8 cellular contexts compared by ENCODE assay signal in the genomic region with DNA sequence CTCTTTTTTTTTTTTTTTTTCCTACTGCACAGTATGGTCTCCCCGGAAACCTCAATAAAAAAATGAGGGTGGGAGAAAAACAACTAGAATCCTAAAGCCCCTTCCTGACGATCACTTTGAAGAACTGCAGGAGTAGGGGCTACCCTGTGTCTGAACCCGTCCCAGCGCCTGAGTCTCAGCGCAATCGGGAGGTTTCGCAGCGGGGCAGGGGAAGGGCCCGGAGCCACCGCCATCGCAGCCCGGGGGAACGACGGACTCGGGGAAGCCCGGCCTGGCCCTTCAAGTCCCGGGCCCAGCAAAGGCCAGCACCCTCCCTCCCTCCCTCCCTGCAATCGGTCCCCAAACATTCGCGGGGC. TPM values are rescaled to one million over a fixed set of nuclear protein-coding genes. Genes with fewer than 3 reads are reported as not detected.
DNase-seq lines count a peak whose midpoint lies in the region; ATAC-seq and TF ChIP-seq lines count a peak whose summit lies in the region.

No MANE protein-coding gene starts in this region.

- no peaks in the 10 kb centered on the region for H3K9me3 ChIP-seq in SJSA1 (replicated peaks)

- peaks cover 38% of the 10 kb centered on the region for H3K4me1 Mint-ChIP-seq in activated naive CD4-positive, alpha-beta T cell treated with anti-CD3 and anti-CD28 coated beads, Interleukin-2, amount 10 ng/mL, durations not matched to agents 7 days and 5 days
- H3K4me1 Mint-ChIP-seq in naive thymus-derived CD8-positive, alpha-beta T cell = peaks cover 0 to 54% (median 39%) of the 10 kb centered on the region in 4 donors

- CTCF ChIA-PET in activated naive CD4-positive, alpha-beta T cell treated with anti-CD3 and anti-CD28 coated beads, Interleukin-2, amount 10 ng/mL, durations not matched to agents 7 days and 5 days (lab: Charles Lee) = no interaction called here

- TF ChIP-seq CTCF in epithelial cell of proximal tubule (conservative IDR thresholded peaks at IDR 0.05; ENCODE audit: low read depth, low read length) = no peak

- POLR2A ChIA-PET in naive thymus-derived CD8-positive, alpha-beta T cell (lab: Charles Lee) = interaction anchor here (0.7 to 4.6 kb wide), 4 partner anchors 9 to 970 kb away, joined by 5 to 38 read pairs (median 11); partner anchors contain the start of genes FECH and WDR7

- H3K27me3 ChIP-seq in SJSA1 (replicated peaks) = no peaks in the 10 kb centered on the region

- peaks cover 6% of the 10 kb centered on the region for H3K27me3 Mint-ChIP-seq in activated naive CD4-positive, alpha-beta T cell treated with anti-CD3 and anti-CD28 coated beads, Interleukin-2, amount 10 ng/mL, durations not matched to agents 7 days and 5 days
- peaks cover 0 to 3% (median 0%) of the 10 kb centered on the region in 5 donors for H3K27me3 Mint-ChIP-seq in naive thymus-derived CD8-positive, alpha-beta T cell

- H3K4me3 ChIP-seq in SJSA1 = peak overlapping the region; percentile 64
- H3K4me3 ChIP-seq in epithelial cell of proximal tubule (ENCODE audit: low read depth, low read length) = peak overlapping the region; percentile 96

- no peaks in the 10 kb centered on the region for H3K9me3 Mint-ChIP-seq in activated naive CD4-positive, alpha-beta T cell treated with anti-CD3 and anti-CD28 coated beads, Interleukin-2, amount 10 ng/mL, durations not matched to agents 7 days and 5 days
- no peaks in the 10 kb centered on the region for H3K9me3 Mint-ChIP-seq in naive thymus-derived CD8-positive, alpha-beta T cell

- peak overlapping the region; percentile 71 for H3K27ac ChIP-seq in SJSA1

- H3K36me3 Mint-ChIP-seq in activated naive CD4-positive, alpha-beta T cell treated with anti-CD3 and anti-CD28 coated beads, Interleukin-2, amount 10 ng/mL, durations not matched to agents 7 days and 5 days = peaks cover 19% of the 10 kb centered on the region
- H3K36me3 Mint-ChIP-seq in naive thymus-derived CD8-positive, alpha-beta T cell = peaks cover 0 to 23% (median 5%) of the 10 kb centered on the region in 3 donors

- H3K4me3 Mint-ChIP-seq in activated naive CD4-positive, alpha-beta T cell treated with anti-CD3 and anti-CD28 coated beads, Interleukin-2, amount 10 ng/mL, durations not matched to agents 7 days and 5 days = peak overlapping the region; percentile 95
- peak overlapping the region; percentile 93 to 99 (median 97) for H3K4me3 Mint-ChIP-seq in naive thymus-derived CD8-positive, alpha-beta T cell

- peak; percentile 10 for ATAC-seq in HG02763 (IDR thresholded peaks at IDR 0.05; ENCODE audit: unreplicated experiment)
- ATAC-seq in naive thymus-derived CD8-positive, alpha-beta T cell = peak; percentile 12 to 21

- peak; percentile 52 for DNase-seq in activated naive CD4-positive, alpha-beta T cell treated with anti-CD3 and anti-CD28 coated beads, Interleukin-2, amount 10 ng/mL, durations not matched to agents 7 days and 5 days
- no peak for DNase-seq in activated naive CD4-positive, alpha-beta T cell treated with anti-CD3 and anti-CD28 coated beads, Interleukin-2, amount 50 U/mL, for 16 hours
- no peak for DNase-seq in SJSA1 (ENCODE audit: low read depth in 1 of 2, low spot score in 2 of 2)
- DNase-seq in epithelial cell of proximal tubule (ENCODE audit: low read depth) = no peak
- DNase-seq in naive thymus-derived CD8-positive, alpha-beta T cell = no peak
- DNase-seq in SKM-1 (lab: John Stamatoyannopoulos, UW; ENCODE audit: unreplicated experiment) = no peak
- DNase-seq in activated CD8-positive, alpha-beta memory T cell treated with anti-CD3 and anti-CD28 coated beads, Interleukin-2, amount 50 U/mL, for 4 hours = no peak

- H3K36me3 ChIP-seq in SJSA1 = peaks cover 21% of the 10 kb centered on the region

- peaks cover 9% of the 10 kb centered on the region for H3K4me1 ChIP-seq in SJSA1 (replicated peaks)

- H3K27ac Mint-ChIP-seq in activated naive CD4-positive, alpha-beta T cell treated with anti-CD3 and anti-CD28 coated beads, Interleukin-2, amount 10 ng/mL, durations not matched to agents 7 days and 5 days = peak overlapping the region; percentile 99
- peak overlapping the region; percentile 92 to 99 (median 98) for H3K27ac Mint-ChIP-seq in naive thymus-derived CD8-positive, alpha-beta T cell

RNA-seq across cellular contexts. Expression of gene NARS1, which starts 0.4 kb away (rescaled TPM):
- 150 and 202 TPM in 2 replicates for total RNA-seq in SJSA1 (2014; rRNA removed; shearing (Covaris generic))
- total RNA-seq in epithelial cell of proximal tubule = 157 and 199 TPM in 2 replicates
- total RNA-seq in naive thymus-derived CD8-positive, alpha-beta T cell = 100 to 1,000 TPM; 128 to 136 TPM
- 10 to 100 TPM; 46.5 to 70.5 (median 55.2) TPM for polyA plus RNA-seq in naive thymus-derived CD8-positive, alpha-beta T cell

RNA-seq across cellular contexts. Expression of gene FECH, which starts 34.7 kb away (rescaled TPM):
- total RNA-seq in SJSA1 (2014; rRNA removed; shearing (Covaris generic)) = 13.3 and 42.8 TPM in 2 replicates
- total RNA-seq in epithelial cell of proximal tubule = 28.7 and 43.1 TPM in 2 replicates
- 10 to 100 TPM; 16.8 to 18.0 TPM for total RNA-seq in naive thymus-derived CD8-positive, alpha-beta T cell
- polyA plus RNA-seq in naive thymus-derived CD8-positive, alpha-beta T cell = 10 to 100 TPM; 16.5 to 24.5 (median 22.9) TPM
